In the genomic region with DNA sequence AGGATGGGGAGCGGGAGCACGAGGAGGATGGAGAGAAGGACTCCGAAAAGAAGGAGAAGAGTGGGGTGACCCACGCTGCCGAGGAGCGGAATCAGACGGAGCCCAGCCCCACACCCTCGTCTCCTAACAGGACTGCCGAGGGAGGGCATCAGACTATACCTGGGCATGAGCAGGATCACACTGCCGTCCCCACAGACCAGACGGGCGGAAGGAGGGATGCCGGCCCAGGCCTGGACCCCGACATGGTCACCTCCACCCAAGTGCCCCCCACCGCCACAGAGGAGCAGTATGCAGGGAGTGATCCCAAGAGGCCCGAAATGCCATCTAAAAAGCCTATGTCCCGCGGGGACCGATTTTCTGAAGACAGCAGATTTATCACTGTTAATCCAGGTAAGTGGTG, we compare ENCODE assay signal across 33 cellular contexts.
"Had no signal": no experiment of that assay in that cellular context is flagged by ENCODE, and none has a peak within 500 bp of the region (broad histone marks: within the 10 kb centered on the region; RNA-seq: fewer than 3 reads in every experiment).

No MANE protein-coding gene starts in this region.

- DNase-seq: activated B cell treated with CpG ODN at 0.5 μM for 24 hours; activated CD4-positive, alpha-beta T cell treated with anti-CD3 and anti-CD28 coated beads for 48 hours; activated CD4-positive, alpha-beta T cell treated with anti-CD3 and anti-CD28 coated beads, Interleukin-2, amount 50 U/mL, for 1 hour; activated CD4-positive, alpha-beta T cell treated with anti-CD3 and anti-CD28 coated beads, Interleukin-2, amount 50 U/mL, for 48 hours; activated CD8-positive, alpha-beta memory T cell treated with anti-CD3 and anti-CD28 coated beads for 24 hours; activated CD8-positive, alpha-beta T cell treated with anti-CD3 and anti-CD28 coated beads for 36 hours; activated effector memory CD4-positive, alpha-beta T cell treated with anti-CD3 and anti-CD28 coated beads, Interleukin-2, amount 50 U/mL, for 16 hours; activated naive CD4-positive, alpha-beta T cell treated with anti-CD3 and anti-CD28 coated beads for 36 hours; activated naive CD8-positive, alpha-beta T cell treated with anti-CD3 and anti-CD28 coated beads for 36 hours; activated naive CD8-positive, alpha-beta T cell treated with anti-CD3 and anti-CD28 coated beads, Interleukin-2, amount 50 U/mL, for 24 hours; activated T-cell treated with anti-CD3 and anti-CD28 coated beads, Interleukin-2, amount 50 U/mL, for 4 hours; amygdala; central memory CD4-positive, alpha-beta T cell; cerebellar nuclear complex; colonic mucosa; effector CD8-positive, alpha-beta T cell; foreskin keratinocyte; gastrocnemius medialis; glutamatergic neuron; T-helper 1 cell; T-helper 17 cell; T1000; WERI-Rb-1 had no signal

- H3K4me1 ChIP-seq: adrenal gland, ascending aorta, breast epithelium, colonic mucosa, foreskin keratinocyte, gastrocnemius medialis had no signal

- H3K27me3 Mint-ChIP-seq: activated B cell treated with CpG ODN at 0.5 μM for 24 hours; activated CD8-positive, alpha-beta T cell treated with anti-CD3 and anti-CD28 coated beads for 36 hours; activated naive CD8-positive, alpha-beta T cell treated with anti-CD3 and anti-CD28 coated beads for 36 hours had no signal

- H3K9me3 ChIP-seq: adrenal gland, ascending aorta, breast epithelium, colonic mucosa, gastrocnemius medialis had no signal

- H3K36me3 Mint-ChIP-seq: activated naive CD4-positive, alpha-beta T cell treated with anti-CD3 and anti-CD28 coated beads, Interleukin-2, amount 50 U/mL, for 24 hours; activated naive CD8-positive, alpha-beta T cell treated with anti-CD3 and anti-CD28 coated beads for 36 hours had no signal

- H3K27ac ChIP-seq: adrenal gland, ascending aorta, breast epithelium, cardiac muscle cell, colonic mucosa, epithelial cell of prostate, foreskin keratinocyte, gastrocnemius medialis, WERI-Rb-1 had no signal

- ATAC-seq: activated CD4-positive, CD25-positive, alpha-beta regulatory T cell treated with anti-CD3 and anti-CD28 coated beads, Interleukin-2, amount 50 U/mL, for 24 hours; activated CD8-positive, alpha-beta T cell treated with anti-CD3 and anti-CD28 coated beads for 36 hours; activated naive CD8-positive, alpha-beta T cell treated with anti-CD3 and anti-CD28 coated beads, Interleukin-2, amount 50 U/mL, for 24 hours; activated T-cell treated with anti-CD3 and anti-CD28 coated beads, Interleukin-2, amount 50 U/mL, for 4 hours; activated T-helper 17 cell treated with anti-CD3 and anti-CD28 coated beads, Interleukin-2, amount 50 U/mL, for 72 hours; foreskin keratinocyte; gastrocnemius medialis; T-helper 17 cell had no signal

- H3K4me3 Mint-ChIP-seq: activated B cell treated with CpG ODN at 0.5 μM for 24 hours; activated CD8-positive, alpha-beta T cell treated with anti-CD3 and anti-CD28 coated beads for 36 hours; activated naive CD4-positive, alpha-beta T cell treated with anti-CD3 and anti-CD28 coated beads for 36 hours; activated naive CD4-positive, alpha-beta T cell treated with anti-CD3 and anti-CD28 coated beads, Interleukin-2, amount 50 U/mL, for 24 hours; activated naive CD8-positive, alpha-beta T cell treated with anti-CD3 and anti-CD28 coated beads for 36 hours; activated naive CD8-positive, alpha-beta T cell treated with anti-CD3 and anti-CD28 coated beads, Interleukin-2, amount 50 U/mL, for 24 hours; activated T-cell treated with anti-CD3 and anti-CD28 coated beads, Interleukin-2, amount 50 U/mL, for 4 hours; activated T-helper 17 cell treated with anti-CD3 and anti-CD28 coated beads, Interleukin-2, amount 50 U/mL, for 72 hours; brain; T-helper 17 cell; T-helper 2 cell treated with Interferon-gamma antibody and Interleukin-4, amounts not matched to agents 5 μg/mL and 100 μg/mL, for 36 hours had no signal

- H3K27me3 ChIP-seq: adrenal gland, ascending aorta, breast epithelium, cardiac muscle cell, colonic mucosa, foreskin keratinocyte, gastrocnemius medialis had no signal

- H3K4me1 Mint-ChIP-seq: activated B cell treated with CpG ODN at 0.5 μM for 24 hours; activated naive CD4-positive, alpha-beta T cell treated with anti-CD3 and anti-CD28 coated beads, Interleukin-2, amount 50 U/mL, for 24 hours; activated naive CD8-positive, alpha-beta T cell treated with anti-CD3 and anti-CD28 coated beads for 36 hours; activated naive CD8-positive, alpha-beta T cell treated with anti-CD3 and anti-CD28 coated beads, Interleukin-2, amount 50 U/mL, for 24 hours; activated T-helper 17 cell treated with anti-CD3 and anti-CD28 coated beads, Interleukin-2, amount 50 U/mL, for 72 hours; brain had no signal

- H3K36me3 ChIP-seq: breast epithelium, cardiac muscle cell, colonic mucosa had no signal

- H3K27ac Mint-ChIP-seq: activated B cell treated with CpG ODN at 0.5 μM for 24 hours; activated CD8-positive, alpha-beta T cell treated with anti-CD3 and anti-CD28 coated beads for 36 hours; activated naive CD4-positive, alpha-beta T cell treated with anti-CD3 and anti-CD28 coated beads for 36 hours; activated naive CD4-positive, alpha-beta T cell treated with anti-CD3 and anti-CD28 coated beads, Interleukin-2, amount 50 U/mL, for 24 hours; activated naive CD8-positive, alpha-beta T cell treated with anti-CD3 and anti-CD28 coated beads for 36 hours; activated naive CD8-positive, alpha-beta T cell treated with anti-CD3 and anti-CD28 coated beads, Interleukin-2, amount 50 U/mL, for 24 hours; activated T-helper 17 cell treated with anti-CD3 and anti-CD28 coated beads, Interleukin-2, amount 50 U/mL, for 72 hours; brain; T-helper 17 cell; T-helper 2 cell treated with Interferon-gamma antibody and Interleukin-4, amounts not matched to agents 5 μg/mL and 100 μg/mL, for 36 hours had no signal

- H3K9me3 Mint-ChIP-seq: activated B cell treated with CpG ODN at 0.5 μM for 24 hours; activated CD8-positive, alpha-beta T cell treated with anti-CD3 and anti-CD28 coated beads for 36 hours; activated naive CD4-positive, alpha-beta T cell treated with anti-CD3 and anti-CD28 coated beads for 36 hours; activated naive CD4-positive, alpha-beta T cell treated with anti-CD3 and anti-CD28 coated beads, Interleukin-2, amount 50 U/mL, for 24 hours; activated naive CD8-positive, alpha-beta T cell treated with anti-CD3 and anti-CD28 coated beads for 36 hours; activated naive CD8-positive, alpha-beta T cell treated with anti-CD3 and anti-CD28 coated beads, Interleukin-2, amount 50 U/mL, for 24 hours; activated T-cell treated with anti-CD3 and anti-CD28 coated beads, Interleukin-2, amount 50 U/mL, for 4 hours; activated T-helper 17 cell treated with anti-CD3 and anti-CD28 coated beads, Interleukin-2, amount 50 U/mL, for 72 hours; brain; T-helper 2 cell treated with Interferon-gamma antibody and Interleukin-4, amounts not matched to agents 5 μg/mL and 100 μg/mL, for 36 hours had no signal

- H3K4me3 ChIP-seq: adrenal gland, ascending aorta, breast epithelium, cardiac muscle cell, colonic mucosa, gastrocnemius medialis had no signal
